In the genomic region with DNA sequence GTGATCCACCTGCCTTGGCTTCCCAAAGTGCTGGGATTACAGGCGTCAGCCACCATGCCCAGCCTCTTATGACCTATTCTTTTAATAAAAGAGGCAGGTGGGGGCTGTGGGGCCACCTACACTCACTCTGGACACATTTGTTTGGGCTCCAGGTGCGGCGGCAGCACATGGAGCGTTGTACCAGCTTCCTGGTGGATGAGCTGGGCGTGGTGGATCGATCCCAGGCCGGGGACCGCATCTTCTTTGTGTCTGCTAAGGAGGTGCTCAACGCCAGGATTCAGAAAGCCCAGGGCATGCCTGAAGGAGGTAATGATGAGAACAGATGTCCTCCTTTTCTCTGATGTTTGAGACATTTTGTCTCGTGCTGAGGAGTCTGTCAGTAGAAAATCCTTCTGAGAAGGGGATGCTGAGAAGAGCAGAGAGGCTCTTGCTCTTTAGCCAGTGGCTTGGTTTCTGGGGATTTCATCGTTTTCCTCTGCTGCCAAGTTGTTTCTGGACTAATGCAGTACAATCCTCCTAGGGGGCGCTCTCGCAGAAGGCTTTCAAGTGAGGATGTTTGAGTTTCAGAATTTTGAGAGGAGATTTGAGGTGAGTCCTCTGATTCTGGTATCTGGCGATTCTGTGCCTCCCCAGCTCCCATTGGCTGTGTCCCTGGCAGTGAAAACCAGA, we compare ENCODE assay signal across 8 cellular contexts. TPM values are rescaled to one million over a fixed set of nuclear protein-coding genes. Genes with fewer than 3 reads are reported as not detected.
DNase-seq lines count a peak whose midpoint lies in the region; ATAC-seq and TF ChIP-seq lines count a peak whose summit lies in the region.

No MANE protein-coding gene starts in this region.

- TF ChIP-seq CTCF in KMS-11 (conservative IDR thresholded peaks at IDR 0.05; ENCODE audit: low read depth, low read length), result peak; percentile 85
- TF ChIP-seq CTCF in activated CD8-positive, alpha-beta T cell treated with anti-CD3 and anti-CD28 coated beads for 36 hours (IDR thresholded peaks at IDR 0.05), result peak; percentile 73
- TF ChIP-seq CTCF in fibroblast of the aortic adventitia (IDR thresholded peaks at IDR 0.05; ENCODE audit: insufficient read depth, low read length), result peak; percentile 53

- H3K36me3 Mint-ChIP-seq in activated CD8-positive, alpha-beta T cell treated with anti-CD3 and anti-CD28 coated beads for 36 hours (ENCODE audit: low read depth), result peaks cover 40% of the 10 kb centered on the region

- H3K79me2 ChIP-seq in KMS-11 (ENCODE audit: insufficient read depth, low read depth), result no peaks in the 10 kb centered on the region

- no peak overlapping the region for H2AFZ ChIP-seq in KMS-11 (ENCODE audit: low read depth)

- H3K27ac Mint-ChIP-seq in activated CD8-positive, alpha-beta T cell treated with anti-CD3 and anti-CD28 coated beads for 36 hours, result peak overlapping the region; percentile 79

- POLR2A ChIA-PET in activated CD8-positive, alpha-beta T cell treated with anti-CD3 and anti-CD28 coated beads for 36 hours (lab: Charles Lee), result interaction anchor here (2.0 to 2.1 kb wide), 2 partner anchors 92 to 93 kb away, joined by 7 to 8 read pairs; no protein-coding TSS in a partner anchor

- no peak overlapping the region for H3K4me3 ChIP-seq in KMS-11 (IDR thresholded peaks at IDR 0.05; ENCODE audit: insufficient read depth, low read depth, low read length)
- no peak overlapping the region for H3K4me3 ChIP-seq in fibroblast of the aortic adventitia (ENCODE audit: low read depth, low read length)

- peak; percentile 54 for DNase-seq in EL
- DNase-seq in activated CD8-positive, alpha-beta T cell treated with anti-CD3 and anti-CD28 coated beads for 36 hours, result peak; percentile 87
- DNase-seq in fibroblast of the aortic adventitia (ENCODE audit: low read depth), result peak; percentile 81
- peak; percentile 33 for DNase-seq in stimulated activated CD4-positive, alpha-beta T cell treated with anti-CD3 and anti-CD28 coated beads, Interleukin-12 subunit alpha, Interleukin-12 subunit beta, amount 100 ng/mL, for 4 hours

- H3K4me1 ChIP-seq in KMS-11 (ENCODE audit: low read depth, poor library complexity, severe bottlenecking), result peaks cover 6% of the 10 kb centered on the region

- CTCF ChIA-PET in activated CD8-positive, alpha-beta T cell treated with anti-CD3 and anti-CD28 coated beads for 36 hours (lab: Charles Lee), result interaction anchor here (0.8 to 1.5 kb wide), 3 partner anchors 8 to 15 kb away, joined by 3 to 5 read pairs (median 3); no protein-coding TSS in a partner anchor

- H3K9ac ChIP-seq in KMS-11, result no peak overlapping the region

- H3K4me2 ChIP-seq in KMS-11, result no peak overlapping the region

- H3K9me3 Mint-ChIP-seq in activated CD8-positive, alpha-beta T cell treated with anti-CD3 and anti-CD28 coated beads for 36 hours, result no peaks in the 10 kb centered on the region

- H3K27me3 Mint-ChIP-seq in activated CD8-positive, alpha-beta T cell treated with anti-CD3 and anti-CD28 coated beads for 36 hours, result no peaks in the 10 kb centered on the region

- H3K27me3 ChIP-seq in KMS-11 (ENCODE audit: insufficient read depth, low read depth), result no peaks in the 10 kb centered on the region

- no peaks in the 10 kb centered on the region for H4K20me1 ChIP-seq in KMS-11 (ENCODE audit: insufficient read depth)

- H3K36me3 ChIP-seq in KMS-11 (ENCODE audit: insufficient read depth), result peaks cover 3% of the 10 kb centered on the region; the same call in 1 of the 2 replicates

- no peak overlapping the region for H3K27ac ChIP-seq in KMS-11

- no peaks in the 10 kb centered on the region for H3K4me1 Mint-ChIP-seq in activated CD8-positive, alpha-beta T cell treated with anti-CD3 and anti-CD28 coated beads for 36 hours (ENCODE audit: low read depth)

- intact Hi-C loops in activated CD8-positive, alpha-beta T cell treated with anti-CD3 and anti-CD28 coated beads for 36 hours (cut with micrococcal nuclease), result no loop called here

- peak; percentile 68 for ATAC-seq in activated CD8-positive, alpha-beta T cell treated with anti-CD3 and anti-CD28 coated beads for 36 hours
- no peak for ATAC-seq in HG02981 (IDR thresholded peaks at IDR 0.05; ENCODE audit: unreplicated experiment)
- no peak for ATAC-seq in HG03565 (IDR thresholded peaks at IDR 0.05; ENCODE audit: unreplicated experiment)
- ATAC-seq in HG02571 (IDR thresholded peaks at IDR 0.05; ENCODE audit: unreplicated experiment), result no peak

- no peak overlapping the region for H3K4me3 Mint-ChIP-seq in activated CD8-positive, alpha-beta T cell treated with anti-CD3 and anti-CD28 coated beads for 36 hours

RNA-seq across cellular contexts. Expression of a gene that starts 17.9 kb away (rescaled TPM):
- total RNA-seq in activated CD8-positive, alpha-beta T cell treated with anti-CD3 and anti-CD28 coated beads for 36 hours, result 10 to 100 TPM; 24.0 to 24.7 TPM
- 22.0 and 31.4 TPM in 2 replicates for total RNA-seq in fibroblast of the aortic adventitia (ENCODE audit: low replicate concordance)

RNA-seq across cellular contexts. Expression of a gene that starts 21.1 kb away (rescaled TPM):
- total RNA-seq in activated CD8-positive, alpha-beta T cell treated with anti-CD3 and anti-CD28 coated beads for 36 hours, result 10 to 100 TPM; 51.0 to 51.1 TPM
- 41.9 and 59.7 TPM in 2 replicates for total RNA-seq in fibroblast of the aortic adventitia (ENCODE audit: low replicate concordance)

Comparison
In these comparisons a context has a peak if more than half of its experiments do, and no peak if none do; other contexts are left out.
1. DNase-seq: peak in every context shown above with its lines; median percentile 87 in activated CD8-positive, alpha-beta T cell treated with anti-CD3 and anti-CD28 coated beads for 36 hours; 81 in fibroblast of the aortic adventitia; 54 in EL; 33 in stimulated activated CD4-positive, alpha-beta T cell treated with anti-CD3 and anti-CD28 coated beads, Interleukin-12 subunit alpha, Interleukin-12 subunit beta, amount 100 ng/mL, for 4 hours.